12 cellular contexts compared by ENCODE assay signal in the genomic region with DNA sequence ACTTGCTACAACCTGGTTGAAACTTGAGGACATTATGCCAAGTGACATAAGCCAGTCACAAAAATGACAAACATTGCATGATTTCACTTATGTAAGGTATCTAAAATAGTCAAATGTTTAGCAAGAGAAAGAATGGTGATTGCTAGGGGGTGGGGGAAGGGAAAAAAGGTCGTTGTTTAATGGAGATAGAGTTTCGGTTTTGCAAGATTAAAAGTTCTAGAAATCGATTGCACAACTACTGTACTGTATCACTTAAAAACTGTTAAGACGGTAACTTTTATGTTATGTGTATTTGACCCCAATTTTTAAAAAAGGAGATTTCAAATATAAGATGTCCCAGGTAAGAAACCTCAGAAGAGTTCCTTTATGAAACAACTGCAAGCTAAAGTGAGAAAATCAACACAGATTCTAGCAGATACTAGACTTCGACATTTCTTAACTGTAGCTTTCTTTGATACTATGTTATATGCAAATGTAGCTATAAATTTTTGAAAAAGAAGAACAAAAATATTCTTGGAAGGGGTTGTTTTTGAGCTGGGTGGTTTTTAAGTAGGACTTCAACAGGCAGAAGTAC. TPM values are rescaled to one million over a fixed set of nuclear protein-coding genes. Genes with fewer than 3 reads are reported as not detected.
DNase-seq lines count a peak whose midpoint lies in the region; ATAC-seq and TF ChIP-seq lines count a peak whose summit lies in the region.
"Had no signal": no experiment of that assay in that cellular context is flagged by ENCODE, and none has a peak within 500 bp of the region (broad histone marks: within the 10 kb centered on the region; RNA-seq: fewer than 3 reads in every experiment).

No MANE protein-coding gene starts in this region.

- no peaks in the 10 kb centered on the region for H3K36me3 ChIP-seq in CD8-positive, alpha-beta T cell (ENCODE audit: insufficient read depth, low read length)
- H3K36me3 ChIP-seq in iPS-18a (ENCODE audit: control insufficient read depth, low read depth, low read length) = no peaks in the 10 kb centered on the region
- no peaks in the 10 kb centered on the region for H3K36me3 ChIP-seq in ovary
- H3K36me3 ChIP-seq: Peyer's patch, right atrium auricular region had no signal

- H3K36me3 Mint-ChIP-seq in CD8-positive, alpha-beta T cell = no peaks in the 10 kb centered on the region
- H3K36me3 Mint-ChIP-seq in T-cell = no peaks in the 10 kb centered on the region
- H3K36me3 Mint-ChIP-seq in osteocyte (ENCODE audit: unreplicated experiment) = no peaks in the 10 kb centered on the region

- H3K4me3 Mint-ChIP-seq in CD8-positive, alpha-beta T cell = peak overlapping the region; percentile 5
- H3K4me3 Mint-ChIP-seq in T-cell (peak overlapping the region; percentile 17 to 63 (median 40)), osteocyte (ENCODE audit: unreplicated experiment) (no peak overlapping the region)

- no peak for TF ChIP-seq POLR2A in ovary (IDR thresholded peaks at IDR 0.05)

- POLR2A ChIA-PET in CD8-positive, alpha-beta T cell (lab: Charles Lee) = no interaction called here
- POLR2A ChIA-PET in HEK293T (lab: Yijun Ruan, JAX) = interaction anchor here (0.6 kb wide), 1 partner anchor 19 kb away, joined by 4 read pairs; no protein-coding TSS in a partner anchor
- POLR2A ChIA-PET in T-cell (lab: Charles Lee) = no interaction called here

- H3K27me3 ChIP-seq in CD8-positive, alpha-beta T cell (ENCODE audit: insufficient read depth, low read length) = no peaks in the 10 kb centered on the region
- H3K27me3 ChIP-seq in iPS-18a (ENCODE audit: control insufficient read depth, insufficient read depth, low read length) (no peaks in the 10 kb centered on the region), ovary (no peaks in the 10 kb centered on the region)
- H3K27me3 ChIP-seq: Peyer's patch, right atrium auricular region had no signal

- no peak overlapping the region for H3K9ac ChIP-seq in iPS-18a (ENCODE audit: low read length)

- H3K9me3 ChIP-seq in CD8-positive, alpha-beta T cell (ENCODE audit: low read length) = no peaks in the 10 kb centered on the region
- H3K9me3 ChIP-seq in iPS-18a (ENCODE audit: control insufficient read depth, low read depth, low read length) (no peaks in the 10 kb centered on the region), ovary (no peaks in the 10 kb centered on the region)
- H3K9me3 ChIP-seq: Peyer's patch, right atrium auricular region had no signal

- no peak for TF ChIP-seq EP300 in ovary (IDR thresholded peaks at IDR 0.05)

- H3K27ac ChIP-seq in CD8-positive, alpha-beta T cell (ENCODE audit: low read depth, low read length) = no peak overlapping the region
- no peak overlapping the region for H3K27ac ChIP-seq in iPS-18a (ENCODE audit: low read length)
- no peak overlapping the region for H3K27ac ChIP-seq in ovary
- H3K27ac ChIP-seq: Peyer's patch had no signal

- H3K27ac Mint-ChIP-seq in CD8-positive, alpha-beta T cell = peak overlapping the region; percentile 12
- H3K27ac Mint-ChIP-seq in T-cell (peak overlapping the region; percentile 85 to 93), osteocyte (ENCODE audit: unreplicated experiment) (no peak overlapping the region)

- no peak for DNase-seq in CD8-positive, alpha-beta T cell
- DNase-seq in HEK293T (ENCODE audit: extremely low spot score) (no peak), T-cell (no peak), ovary (no peak), osteocyte (ENCODE audit: extremely low spot score, unreplicated experiment) (no peak)
- no peak for DNase-seq in stimulated activated naive CD4-positive, alpha-beta T cell (lab: John Stamatoyannopoulos, UW)
- DNase-seq: DMS 273 treated with DMSO at 0.1 percent for 48 hours, KG1, Peyer's patch had no signal

- no peaks in the 10 kb centered on the region for H3K9me3 Mint-ChIP-seq in CD8-positive, alpha-beta T cell
- no peaks in the 10 kb centered on the region for H3K9me3 Mint-ChIP-seq in T-cell
- H3K9me3 Mint-ChIP-seq in osteocyte (ENCODE audit: unreplicated experiment) = no peaks in the 10 kb centered on the region

- WGBS in ovary, 3 donors = 56 to 62% (median 57%) methylated on average over 5 of the region's 5 CpGs

- peaks cover 3% of the 10 kb centered on the region for H3K27me3 Mint-ChIP-seq in CD8-positive, alpha-beta T cell (ENCODE audit: low read depth)
- H3K27me3 Mint-ChIP-seq in T-cell (peaks cover 0 to 2% of the 10 kb centered on the region in 2 donors), osteocyte (ENCODE audit: unreplicated experiment) (no peaks in the 10 kb centered on the region)

- H3K4me3 ChIP-seq in CD8-positive, alpha-beta T cell (ENCODE audit: low read depth, low read length) = no peak overlapping the region
- H3K4me3 ChIP-seq in iPS-18a (ENCODE audit: low read length) (peak overlapping the region; percentile 9), ovary (no peak overlapping the region)
- H3K4me3 ChIP-seq: Peyer's patch, right atrium auricular region had no signal

- peaks cover 4% of the 10 kb centered on the region for H3K4me1 ChIP-seq in CD8-positive, alpha-beta T cell (ENCODE audit: insufficient read depth, low read length)
- H3K4me1 ChIP-seq in iPS-18a (ENCODE audit: control insufficient read depth, low read depth, low read length) = peaks cover 20% of the 10 kb centered on the region
- H3K4me1 ChIP-seq in ovary (ENCODE audit: insufficient read depth) = no peaks in the 10 kb centered on the region
- H3K4me1 ChIP-seq: Peyer's patch had no signal

- no peak for TF ChIP-seq CTCF in CD8-positive, alpha-beta T cell (IDR thresholded peaks at IDR 0.05)
- TF ChIP-seq CTCF in ovary (IDR thresholded peaks at IDR 0.05) = no peak
- no peak for TF ChIP-seq CTCF in osteocyte (IDR thresholded peaks at IDR 0.05)

- CTCF ChIA-PET in CD8-positive, alpha-beta T cell (lab: Charles Lee) = interaction anchor here (0.6 to 2.0 kb wide), 3 partner anchors 18 to 1859 kb away, joined by 3 to 7 read pairs (median 5); no protein-coding TSS in a partner anchor
- CTCF ChIA-PET in HEK293T (lab: Yijun Ruan, JAX) = interaction anchor here (0.9 to 1.0 kb wide), 2 partner anchors 12 to 18 kb away, joined by 3 to 4 read pairs; no protein-coding TSS in a partner anchor
- CTCF ChIA-PET in T-cell (lab: Charles Lee) = interaction anchor here in 1 of 2 donors (0.9 to 1.1 kb wide), 2 partner anchors 18 to 80 kb away, joined by 3 read pairs; no protein-coding TSS in a partner anchor

- peaks cover 14% of the 10 kb centered on the region for H3K4me1 Mint-ChIP-seq in CD8-positive, alpha-beta T cell (ENCODE audit: low read depth)
- peaks cover 22 to 54% (median 37%) of the 10 kb centered on the region in 3 donors for H3K4me1 Mint-ChIP-seq in T-cell
- H3K4me1 Mint-ChIP-seq in osteocyte (ENCODE audit: unreplicated experiment) = peaks cover 11% of the 10 kb centered on the region

- intact Hi-C loops in CD8-positive, alpha-beta T cell (cut with DNase I, micrococcal nuclease) = no loop called here
- intact Hi-C loops in ovary (cut with DNase I) = no loop called here

- no peak for ATAC-seq in CD8-positive, alpha-beta T cell
- peak; percentile 22 to 37 (median 27) for ATAC-seq in T-cell (replicated peaks in 1 of 4)

TF ChIP-seq in HEK293T, 16 proteins besides CTCF, POLR2A, EP300 and RAD21:
- TF ChIP-seq ARNT (IDR thresholded peaks at IDR 0.05) (no peak), SP1 (IDR thresholded peaks at IDR 0.05) (no peak), FOXM1 (IDR thresholded peaks at IDR 0.05; ENCODE audit: borderline replicate concordance) (no peak), ZNF384 (IDR thresholded peaks at IDR 0.05) (peak; percentile 82), ELF4 (IDR thresholded peaks at IDR 0.05) (no peak), CTBP1 (IDR thresholded peaks at IDR 0.05; ENCODE audit: borderline replicate concordance) (0 out of 2 replicates have a peak, but pooled peaks have one; percentile 9)

RNA-seq across cellular contexts. Expression of gene MEOX1, which starts 5.9 kb away (rescaled TPM):
- total RNA-seq in CD8-positive, alpha-beta T cell = under 1 TPM; 0.11 to 0.36 TPM
- total RNA-seq in T-cell = 1 to 10 TPM; 2.9 to 5.5 (median 3.6) TPM
- total RNA-seq in ovary = 1 to 10 TPM in 4 of 7 donors, under 1 TPM in 2, not detected in 1; 0.22 to 3.8 (median 1.2) TPM
- 1 to 10 TPM in 1 of 2 donors, under 1 TPM in 1; 0.35 to 7.7 TPM for polyA plus RNA-seq in ovary
- total RNA-seq in osteocyte = not detected in 2 replicates
- total RNA-seq: fibroblast of lung had no signal
- polyA plus RNA-seq: fibroblast of lung had no signal
